20 cellular contexts compared by ENCODE assay signal in genomic region chr3:69568926-69569325, GRCh38.
DNase-seq lines count a peak whose midpoint lies in the region; ATAC-seq and TF ChIP-seq lines count a peak whose summit lies in the region.
"Had no signal": no experiment of that assay in that cellular context is flagged by ENCODE, and none has a peak within 500 bp of the region (broad histone marks: within the 10 kb centered on the region; RNA-seq: fewer than 3 reads in every experiment).

No MANE protein-coding gene starts in this region.

- no peaks in the 10 kb centered on the region for H3K4me1 Mint-ChIP-seq in CD8-positive, alpha-beta T cell (ENCODE audit: low read depth)
- H3K4me1 Mint-ChIP-seq: CD4-positive, alpha-beta memory T cell; IgD-negative memory B cell had no signal

- no peak for ATAC-seq in IMR-90 (ENCODE audit: low read depth)
- ATAC-seq in CD8-positive, alpha-beta T cell: no peak
- ATAC-seq in foreskin keratinocyte: no peak
- ATAC-seq: A549, GM12878, GM23338 had no signal

- in situ Hi-C loops in IMR-90 (cut with MboI; ENCODE audit: low sequenced_read_pairs): no loop called here

- dilution Hi-C loops in IMR-90 (cut with HindIII; ENCODE audit: low sequenced_read_pairs, unreplicated experiment): no loop called here

- H3K36me3 Mint-ChIP-seq in CD8-positive, alpha-beta T cell: no peaks in the 10 kb centered on the region
- H3K36me3 Mint-ChIP-seq: CD14-positive monocyte; CD4-positive, alpha-beta memory T cell; IgD-negative memory B cell had no signal

- no peak overlapping the region for H2BK20ac ChIP-seq in IMR-90 (ENCODE audit: low read depth, low read length)

- H3K36me3 ChIP-seq in BJ (ENCODE audit: control insufficient read depth, insufficient read depth, low read length) (no peaks in the 10 kb centered on the region), IMR-90 (ENCODE audit: control insufficient read depth, insufficient read depth, low read length) (no peaks in the 10 kb centered on the region), fibroblast of lung (ENCODE audit: control insufficient read depth, insufficient read depth, low read length) (no peaks in the 10 kb centered on the region), left ventricle myocardium inferior (no peaks in the 10 kb centered on the region)
- no peaks in the 10 kb centered on the region for H3K36me3 ChIP-seq in CD8-positive, alpha-beta T cell (ENCODE audit: insufficient read depth, low read length)
- H3K36me3 ChIP-seq: BLaER1 had no signal

- WGBS in IMR-90 (ENCODE audit: extremely low coverage in 2 of 2, insufficient read length in 1 of 2), 2 experiments: no CpG with 5 or more reads among the region's 2 CpGs

- H2BK15ac ChIP-seq in IMR-90 (ENCODE audit: low read depth, low read length): no peak overlapping the region

- no peaks in the 10 kb centered on the region for H4K20me1 ChIP-seq in IMR-90 (ENCODE audit: insufficient read depth, low read length)
- no peaks in the 10 kb centered on the region for H4K20me1 ChIP-seq in fibroblast of lung (ENCODE audit: control insufficient read depth, extremely low read depth, insufficient read depth, low read length)
- H4K20me1 ChIP-seq: BLaER1 had no signal

- no peak overlapping the region for H3K23ac ChIP-seq in IMR-90 (ENCODE audit: low read depth, low read length)

- no peaks in the 10 kb centered on the region for H3K79me2 ChIP-seq in fibroblast of lung (ENCODE audit: control insufficient read depth, insufficient read depth, low read length)

- TF ChIP-seq RAD21 in IMR-90 (IDR thresholded peaks at IDR 0.05; ENCODE audit: low read length): no peak

- H3K4me2 ChIP-seq in IMR-90 (ENCODE audit: low read depth, low read length): no peak overlapping the region
- no peak overlapping the region for H3K4me2 ChIP-seq in fibroblast of lung (ENCODE audit: extremely low read depth, insufficient read depth, low read length)
- H3K4me2 ChIP-seq: A549, BLaER1, GM23338 had no signal

- TF ChIP-seq CTCF in BJ (IDR thresholded peaks at IDR 0.05; ENCODE audit: insufficient read depth, low read depth, low read length) (no peak), IMR-90 (conservative IDR thresholded peaks at IDR 0.05; ENCODE audit: low read depth, low read length) (no peak), fibroblast of lung (conservative IDR thresholded peaks at IDR 0.05 in 1 of 2, IDR thresholded peaks at IDR 0.05 in 1 of 2; ENCODE audit: low read depth in 1 of 2, low read length in 2 of 2) (no peak), foreskin fibroblast (IDR thresholded peaks at IDR 0.05; ENCODE audit: low read depth, low read length) (no peak), left ventricle myocardium inferior (IDR thresholded peaks at IDR 0.05; ENCODE audit: borderline replicate concordance) (no peak), foreskin keratinocyte (conservative IDR thresholded peaks at IDR 0.05) (no peak)
- TF ChIP-seq CTCF in CD8-positive, alpha-beta T cell (IDR thresholded peaks at IDR 0.05): no peak

- no peak overlapping the region for H2AK9ac ChIP-seq in IMR-90 (replicated peaks; ENCODE audit: low read depth, low read length, poor library complexity)

- H3K9me3 Mint-ChIP-seq in CD8-positive, alpha-beta T cell: no peaks in the 10 kb centered on the region
- H3K9me3 Mint-ChIP-seq: CD14-positive monocyte, GM23338 had no signal

- no peak overlapping the region for H3K14ac ChIP-seq in IMR-90 (replicated peaks; ENCODE audit: low read depth, low read length)

- H3K27me3 Mint-ChIP-seq in CD8-positive, alpha-beta T cell (ENCODE audit: low read depth): peaks cover 10% of the 10 kb centered on the region

- no peaks in the 10 kb centered on the region for H3K27me3 ChIP-seq in BJ (ENCODE audit: control insufficient read depth, insufficient read depth, low read length)
- H3K27me3 ChIP-seq in IMR-90 (ENCODE audit: control insufficient read depth, insufficient read depth, low read length): no peaks in the 10 kb centered on the region; the same call in 1 of the 2 replicates
- H3K27me3 ChIP-seq in fibroblast of lung (ENCODE audit: control insufficient read depth, insufficient read depth, low read length): no peaks in the 10 kb centered on the region
- H3K27me3 ChIP-seq in left ventricle myocardium inferior (ENCODE audit: low read depth): no peaks in the 10 kb centered on the region
- H3K27me3 ChIP-seq in CD8-positive, alpha-beta T cell (ENCODE audit: insufficient read depth, low read length): no peaks in the 10 kb centered on the region
- peaks cover 41% of the 10 kb centered on the region for H3K27me3 ChIP-seq in foreskin keratinocyte
- H3K27me3 ChIP-seq: BLaER1 had no signal

- H4K8ac ChIP-seq in IMR-90 (ENCODE audit: low read depth in 2 of 2, low read length in 2 of 2): no peak overlapping the region

- CTCF ChIA-PET in BJ (lab: Yijun Ruan, JAX): no interaction called here
- CTCF ChIA-PET in IMR-90 (lab: Yijun Ruan, JAX): no interaction called here
- CTCF ChIA-PET in CD8-positive, alpha-beta T cell (lab: Charles Lee): no interaction called here

- no TSS peak for BruUV-seq in IMR-90 (replicated peaks; lab: Mats Ljungman, UMichigan)

- no peak overlapping the region for H4K5ac ChIP-seq in IMR-90 (ENCODE audit: low read depth, low read length)

- H2AFZ ChIP-seq in IMR-90 (replicated peaks; ENCODE audit: low read length, poor library complexity): no peak overlapping the region
- no peak overlapping the region for H2AFZ ChIP-seq in fibroblast of lung (ENCODE audit: low read length)
- H2AFZ ChIP-seq: GM23338 had no signal

- H3K9me3 ChIP-seq in IMR-90 (ENCODE audit: control insufficient read depth, insufficient read depth, low read length) (no peaks in the 10 kb centered on the region), fibroblast of lung (ENCODE audit: control insufficient read depth, insufficient read depth, low read depth, low read length) (no peaks in the 10 kb centered on the region), left ventricle myocardium inferior (replicated peaks) (no peaks in the 10 kb centered on the region)
- H3K9me3 ChIP-seq in CD8-positive, alpha-beta T cell (ENCODE audit: low read length): no peaks in the 10 kb centered on the region
- H3K9me3 ChIP-seq: A549, BLaER1 had no signal

- H4K91ac ChIP-seq in IMR-90 (ENCODE audit: insufficient read depth, low read depth, low read length): no peak overlapping the region

- intact Hi-C loops in IMR-90 (cut with micrococcal nuclease) (no loop called here), left ventricle myocardium inferior (cut with micrococcal nuclease) (no loop called here)
- intact Hi-C loops in CD8-positive, alpha-beta T cell (cut with DNase I, micrococcal nuclease): no loop called here

- H2BK5ac ChIP-seq in IMR-90 (ENCODE audit: low read depth, low read length, poor library complexity, severe bottlenecking): no peak overlapping the region

- no peaks in the 10 kb centered on the region for H3K9me1 ChIP-seq in IMR-90 (ENCODE audit: insufficient read depth, low read length)

- H3K4me3 ChIP-seq in BJ (ENCODE audit: low read depth, low read length): no peak overlapping the region
- no peak overlapping the region for H3K4me3 ChIP-seq in IMR-90 (ENCODE audit: insufficient read depth, low read depth, low read length)
- no peak overlapping the region for H3K4me3 ChIP-seq in fibroblast of lung (replicated peaks in 1 of 4; ENCODE audit: control extremely low read depth in 1 of 4, insufficient read depth in 1 of 4, low read depth in 3 of 4, low read length in 4 of 4)
- H3K4me3 ChIP-seq in foreskin fibroblast (ENCODE audit: low read depth in 1 of 2, low read length in 2 of 2): no peak overlapping the region
- H3K4me3 ChIP-seq in left ventricle myocardium inferior: no peak overlapping the region
- H3K4me3 ChIP-seq in CD8-positive, alpha-beta T cell (ENCODE audit: low read depth, low read length): no peak overlapping the region
- H3K4me3 ChIP-seq: A549, BLaER1, GM12878, GM23338 had no signal

- H3K79me1 ChIP-seq in IMR-90 (ENCODE audit: low read depth in 1 of 2, low read length in 2 of 2): no peaks in the 10 kb centered on the region

- DNase-seq in BJ (ENCODE audit: low read depth) (peak; percentile 0), IMR-90 (peak; percentile 23), fibroblast of lung (ENCODE audit: low read depth in 2 of 2) (peak; percentile 5 to 95), foreskin fibroblast (peak; percentile 1 to 9), left ventricle myocardium inferior (no peak), KG1 (lab: John Stamatoyannopoulos, UW) (no peak), foreskin keratinocyte (no peak)
- no peak for DNase-seq in CD8-positive, alpha-beta T cell
- DNase-seq: AML-193; Calu3; CD4-positive, alpha-beta memory T cell; DMS79 treated with DMSO at 0.1 percent for 48 hours; HCEC 1CT had no signal

- POLR2A ChIA-PET in BJ (lab: Charles Lee) (no interaction called here), IMR-90 (lab: Charles Lee; ENCODE audit: unreplicated experiment) (no interaction called here)
- POLR2A ChIA-PET in CD8-positive, alpha-beta T cell (lab: Charles Lee): no interaction called here

- no peak for TF ChIP-seq POLR2A in IMR-90 (IDR thresholded peaks at IDR 0.05; ENCODE audit: low read depth, low read length)

- no peak overlapping the region for H2AK5ac ChIP-seq in IMR-90 (ENCODE audit: low read depth, low read length)

- H3K4ac ChIP-seq in IMR-90 (ENCODE audit: low read depth, low read length): no peak overlapping the region

- H3K18ac ChIP-seq in IMR-90 (ENCODE audit: low read depth, low read length): no peak overlapping the region

- no peak overlapping the region for H3K27ac Mint-ChIP-seq in CD8-positive, alpha-beta T cell
- H3K27ac Mint-ChIP-seq: CD14-positive monocyte; CD4-positive, alpha-beta memory T cell; GM23338; IgD-negative memory B cell had no signal

- H3K4me3 Mint-ChIP-seq in CD8-positive, alpha-beta T cell: no peak overlapping the region
- H3K4me3 Mint-ChIP-seq: CD14-positive monocyte; CD4-positive, alpha-beta memory T cell; GM23338; IgD-negative memory B cell had no signal

- no peak overlapping the region for H3K56ac ChIP-seq in IMR-90 (ENCODE audit: extremely low read depth, insufficient read depth, low read length)

- H3K9ac ChIP-seq in IMR-90 (ENCODE audit: low read depth, low read length) (no peak overlapping the region), fibroblast of lung (ENCODE audit: insufficient read depth, low read length) (no peak overlapping the region)
- H3K9ac ChIP-seq: BLaER1 had no signal

- no peak overlapping the region for H3K27ac ChIP-seq in IMR-90 (ENCODE audit: insufficient read depth, low read length)
- H3K27ac ChIP-seq in fibroblast of lung (ENCODE audit: insufficient read depth, low read length): no peak overlapping the region
- no peak overlapping the region for H3K27ac ChIP-seq in left ventricle myocardium inferior (replicated peaks)
- H3K27ac ChIP-seq in CD8-positive, alpha-beta T cell (ENCODE audit: low read depth, low read length): no peak overlapping the region
- H3K27ac ChIP-seq in foreskin keratinocyte: no peak overlapping the region
- H3K27ac ChIP-seq: 22Rv1, A549, BLaER1 had no signal

- H2BK120ac ChIP-seq in IMR-90 (ENCODE audit: low read depth, low read length): no peak overlapping the region

- H3K4me1 ChIP-seq in IMR-90 (ENCODE audit: control insufficient read depth, insufficient read depth, low read length): no peaks in the 10 kb centered on the region
- no peaks in the 10 kb centered on the region for H3K4me1 ChIP-seq in fibroblast of lung (ENCODE audit: control insufficient read depth, extremely low read depth, insufficient read depth, low read length)
- peaks cover 8% of the 10 kb centered on the region for H3K4me1 ChIP-seq in left ventricle myocardium inferior
- no peaks in the 10 kb centered on the region for H3K4me1 ChIP-seq in CD8-positive, alpha-beta T cell (ENCODE audit: insufficient read depth, low read length)
- no peaks in the 10 kb centered on the region for H3K4me1 ChIP-seq in foreskin keratinocyte
- H3K4me1 ChIP-seq: A549, BLaER1 had no signal

Comparison
In these comparisons a context has a peak if more than half of its experiments do, and no peak if none do; other contexts are left out.
1. DNase-seq: peak in BJ (single experiment), IMR-90 (single experiment), fibroblast of lung (2 of 2) and foreskin fibroblast (2 of 2); none in left ventricle myocardium inferior (single experiment), CD8-positive, alpha-beta T cell (0 of 7), KG1 (single experiment) and foreskin keratinocyte (0 of 2).